In the genomic region with DNA sequence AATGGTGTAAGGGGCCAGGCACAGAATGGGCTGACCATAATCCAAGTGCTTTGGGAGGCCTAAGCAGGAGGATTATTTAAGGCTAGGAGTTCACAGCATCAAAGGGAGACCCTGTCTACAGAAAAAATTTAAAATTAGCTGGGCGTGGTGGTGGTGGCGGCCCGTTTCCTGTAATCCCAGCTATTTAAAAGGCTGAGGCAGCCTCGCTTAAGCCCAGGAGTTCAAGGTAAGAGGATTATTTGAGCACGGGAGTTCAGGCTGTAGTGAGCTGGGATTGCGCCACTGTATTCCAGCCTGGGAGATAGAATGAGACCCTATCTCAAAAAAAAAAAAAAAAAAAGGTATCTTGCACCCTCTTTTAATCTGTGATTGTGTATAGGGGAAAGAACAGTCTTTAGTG, we compare ENCODE assay signal across 14 cellular contexts. TPM values are rescaled to one million over a fixed set of nuclear protein-coding genes. Genes with fewer than 3 reads are reported as not detected.
DNase-seq lines count a peak whose midpoint lies in the region; ATAC-seq and TF ChIP-seq lines count a peak whose summit lies in the region.
"Had no signal": no experiment of that assay in that cellular context is flagged by ENCODE, and none has a peak within 500 bp of the region (broad histone marks: within the 10 kb centered on the region; RNA-seq: fewer than 3 reads in every experiment).

No MANE protein-coding gene starts in this region.

- H3K9me2 ChIP-seq in Loucy (replicated peaks; ENCODE audit: low read depth, low read length) (no peaks in the 10 kb centered on the region), neural cell (ENCODE audit: insufficient read depth, low read length) (no peaks in the 10 kb centered on the region)

- H3K9me3 ChIP-seq in CD8-positive, alpha-beta T cell (ENCODE audit: low read length), result no peaks in the 10 kb centered on the region
- H3K9me3 ChIP-seq in Loucy (ENCODE audit: insufficient read depth, low read depth, low read length) (no peaks in the 10 kb centered on the region), mammary epithelial cell (replicated peaks; ENCODE audit: insufficient read depth, low read length) (no peaks in the 10 kb centered on the region), neural cell (ENCODE audit: low read length) (no peaks in the 10 kb centered on the region), body of pancreas (no peaks in the 10 kb centered on the region)
- H3K9me3 ChIP-seq: colonic mucosa had no signal

- H3K79me2 ChIP-seq in Loucy (ENCODE audit: insufficient read depth, low read length), result peaks cover 55% of the 10 kb centered on the region
- H3K79me2 ChIP-seq in mammary epithelial cell (ENCODE audit: insufficient read depth, low read length), result peaks cover 62% of the 10 kb centered on the region
- H3K79me2 ChIP-seq in neural cell (replicated peaks; ENCODE audit: insufficient read depth, low read length), result peaks cover 24% of the 10 kb centered on the region

- H3K4me2 ChIP-seq in Loucy (ENCODE audit: low read depth, low read length, poor library complexity, severe bottlenecking), result peak overlapping the region; percentile 95
- peak overlapping the region; percentile 60 for H3K4me2 ChIP-seq in mammary epithelial cell (ENCODE audit: insufficient read depth, low read depth, low read length)
- no peak overlapping the region for H3K4me2 ChIP-seq in neural cell (ENCODE audit: low read length)

- dilution Hi-C loops in mammary epithelial cell (cut with HindIII; ENCODE audit: low sequenced_read_pairs), result no loop called here

- H4K20me1 ChIP-seq in Loucy (ENCODE audit: insufficient read depth, low read length, poor library complexity, severe bottlenecking) (peaks cover 27% of the 10 kb centered on the region), mammary epithelial cell (ENCODE audit: insufficient read depth, low read length) (no peaks in the 10 kb centered on the region), neural cell (ENCODE audit: insufficient read depth) (no peaks in the 10 kb centered on the region)

- in situ Hi-C loops in mammary epithelial cell (cut with MboI; ENCODE audit: low sequenced_read_pairs in 2 of 2), result no loop called here

- no peak for ATAC-seq in CD8-positive, alpha-beta T cell
- ATAC-seq in GM21515 (IDR thresholded peaks at IDR 0.05; ENCODE audit: unreplicated experiment), result no peak
- no peak for ATAC-seq in body of pancreas
- ATAC-seq: Panc1; stimulated activated memory B cell treated with anti-CD40 and anti-IgM and Interleukin-4, amounts not matched to agents 10 μg/mL and 1 μg/mL and 100 μg/mL, for 72 hours had no signal

- H2AFZ ChIP-seq in Loucy (ENCODE audit: low read length) (no peak overlapping the region), mammary epithelial cell (ENCODE audit: low read depth, low read length) (no peak overlapping the region), neural cell (ENCODE audit: low read depth, low read length) (no peak overlapping the region)

- no peak for TF ChIP-seq EP300 in neural cell (conservative IDR thresholded peaks at IDR 0.05; ENCODE audit: poor library complexity, severe bottlenecking)

- H3K9me3 Mint-ChIP-seq in CD8-positive, alpha-beta T cell, result no peaks in the 10 kb centered on the region
- H3K9me3 Mint-ChIP-seq: stimulated activated memory B cell treated with anti-CD40 and anti-IgM and Interleukin-4, amounts not matched to agents 10 μg/mL and 1 μg/mL and 100 μg/mL, for 72 hours had no signal

- TF ChIP-seq CTCF in CD8-positive, alpha-beta T cell (IDR thresholded peaks at IDR 0.05), result no peak
- TF ChIP-seq CTCF in Loucy (conservative IDR thresholded peaks at IDR 0.05; ENCODE audit: low read length) (no peak), mammary epithelial cell (conservative IDR thresholded peaks at IDR 0.05 in 1 of 2, IDR thresholded peaks at IDR 0.05 in 1 of 2; ENCODE audit: extremely low read depth in 1 of 2, insufficient read depth in 1 of 2, low read depth in 1 of 2, low read length in 2 of 2) (no peak), neural cell (IDR thresholded peaks at IDR 0.05; ENCODE audit: poor library complexity, severe bottlenecking) (no peak), body of pancreas (IDR thresholded peaks at IDR 0.05) (no peak)

- peaks cover 28% of the 10 kb centered on the region for H3K4me1 ChIP-seq in CD8-positive, alpha-beta T cell (ENCODE audit: insufficient read depth, low read length)
- H3K4me1 ChIP-seq in Loucy (ENCODE audit: insufficient read depth, low read length, poor library complexity, severe bottlenecking), result peaks cover 25% of the 10 kb centered on the region
- peaks cover 19% of the 10 kb centered on the region for H3K4me1 ChIP-seq in mammary epithelial cell (ENCODE audit: insufficient read depth, low read length)
- peaks cover 31% of the 10 kb centered on the region for H3K4me1 ChIP-seq in body of pancreas

- H3K4me3 Mint-ChIP-seq in CD8-positive, alpha-beta T cell, result peak overlapping the region; percentile 89

- H3K36me3 ChIP-seq in CD8-positive, alpha-beta T cell (ENCODE audit: insufficient read depth, low read length), result peaks cover 4% of the 10 kb centered on the region
- peaks cover 10% of the 10 kb centered on the region; the same call in 1 of the 2 replicates for H3K36me3 ChIP-seq in Loucy (ENCODE audit: insufficient read depth, low read length)
- peaks cover 2% of the 10 kb centered on the region for H3K36me3 ChIP-seq in mammary epithelial cell (ENCODE audit: insufficient read depth, low read length)
- no peaks in the 10 kb centered on the region for H3K36me3 ChIP-seq in neural cell (ENCODE audit: insufficient read depth, low read length)
- H3K36me3 ChIP-seq in body of pancreas (replicated peaks in 1 of 2; ENCODE audit: insufficient read depth in 1 of 2, low read depth in 2 of 2), result peaks cover 0 to 4% of the 10 kb centered on the region in 2 donors
- H3K36me3 ChIP-seq: colonic mucosa had no signal

- H3K9ac ChIP-seq in Loucy (ENCODE audit: low read depth, low read length, poor library complexity, severe bottlenecking), result peak overlapping the region; percentile 99
- H3K9ac ChIP-seq in mammary epithelial cell (ENCODE audit: insufficient read depth, low read length), result no peak overlapping the region
- no peak overlapping the region for H3K9ac ChIP-seq in neural cell (ENCODE audit: low read length)

- H3K4me1 Mint-ChIP-seq in CD8-positive, alpha-beta T cell (ENCODE audit: low read depth), result peaks cover 47% of the 10 kb centered on the region

- no peak for DNase-seq in CD8-positive, alpha-beta T cell
- no peak for DNase-seq in mammary epithelial cell
- DNase-seq in germinal center (ENCODE audit: low spot score), result no peak
- DNase-seq in DMS53 treated with DMSO at 0.1 percent for 48 hours (lab: John Stamatoyannopoulos, UW; ENCODE audit: unreplicated experiment), result no peak
- DNase-seq in body of pancreas, result no peak
- DNase-seq: activated CD8-positive, alpha-beta memory T cell treated with anti-CD3 and anti-CD28 coated beads for 24 hours; colonic mucosa; GF-D8; kidney glomerular epithelial cell had no signal

- H3K27me3 Mint-ChIP-seq in CD8-positive, alpha-beta T cell (ENCODE audit: low read depth), result no peaks in the 10 kb centered on the region
- H3K27me3 Mint-ChIP-seq: stimulated activated memory B cell treated with anti-CD40 and anti-IgM and Interleukin-4, amounts not matched to agents 10 μg/mL and 1 μg/mL and 100 μg/mL, for 72 hours had no signal

- H3K36me3 Mint-ChIP-seq in CD8-positive, alpha-beta T cell, result peaks cover 48% of the 10 kb centered on the region

- H3K27ac ChIP-seq in CD8-positive, alpha-beta T cell (ENCODE audit: low read depth, low read length), result peak overlapping the region; percentile 95
- H3K27ac ChIP-seq in mammary epithelial cell (ENCODE audit: insufficient read depth, low read depth, low read length) (no peak overlapping the region), neural cell (ENCODE audit: low read length) (no peak overlapping the region), body of pancreas (no peak overlapping the region)
- H3K27ac ChIP-seq: colonic mucosa had no signal

- intact Hi-C loops in CD8-positive, alpha-beta T cell (cut with DNase I, micrococcal nuclease), result loop anchor here (5.0 to 10.0 kb wide), 4 partner anchors 243 to 1160 kb away; partner anchors contain the start of genes KIF9 (in 2 of the 2), KLHL18 (in 2 of the 2), CDC25A (in 1 of the 2) and NCKIPSD (in 1 of the 2)
- intact Hi-C loops in mammary epithelial cell (cut with micrococcal nuclease), result no loop called here
- intact Hi-C loops in body of pancreas (cut with DNase I), result no loop called here

- H3F3A ChIP-seq in Loucy (ENCODE audit: low read depth) (no peaks in the 10 kb centered on the region), neural cell (ENCODE audit: insufficient read depth, low read length, poor library complexity, severe bottlenecking) (no peaks in the 10 kb centered on the region)

- TF ChIP-seq RAD21 in neural cell (conservative IDR thresholded peaks at IDR 0.05), result no peak

- 81% methylated on average over 5 of the region's 6 CpGs for WGBS in mammary epithelial cell (ENCODE audit: low coverage, missing lambda C conversion rate)
- 82% methylated on average over 6 of the region's 6 CpGs for WGBS in body of pancreas, 2 donors

- H3K4me3 ChIP-seq in CD8-positive, alpha-beta T cell (ENCODE audit: low read depth, low read length), result peak overlapping the region; percentile 22
- H3K4me3 ChIP-seq in Loucy (ENCODE audit: low read length, poor library complexity, severe bottlenecking), result peak overlapping the region; percentile 81
- peak overlapping the region in 1 of 3 experiments; percentile 97 for H3K4me3 ChIP-seq in mammary epithelial cell (replicated peaks in 1 of 3; ENCODE audit: insufficient read depth in 1 of 3, low read depth in 2 of 3, low read length in 3 of 3)
- peak overlapping the region; percentile 90 for H3K4me3 ChIP-seq in neural cell (ENCODE audit: low read length)
- no peak overlapping the region for H3K4me3 ChIP-seq in body of pancreas

- no peaks in the 10 kb centered on the region for H3K27me3 ChIP-seq in CD8-positive, alpha-beta T cell (ENCODE audit: insufficient read depth, low read length)
- H3K27me3 ChIP-seq in Loucy (ENCODE audit: insufficient read depth, low read length, poor library complexity, severe bottlenecking), result no peaks in the 10 kb centered on the region
- no peaks in the 10 kb centered on the region for H3K27me3 ChIP-seq in mammary epithelial cell (ENCODE audit: insufficient read depth, low read length)
- H3K27me3 ChIP-seq in neural cell (ENCODE audit: insufficient read depth, low read depth, low read length), result no peaks in the 10 kb centered on the region
- no peaks in the 10 kb centered on the region for H3K27me3 ChIP-seq in body of pancreas
- H3K27me3 ChIP-seq: colonic mucosa had no signal

- POLR2A ChIA-PET in CD8-positive, alpha-beta T cell (lab: Charles Lee), result no interaction called here

- no TSS peak for BruUV-seq in mammary epithelial cell (replicated peaks; lab: Mats Ljungman, UMichigan)

- TF ChIP-seq POLR2A in body of pancreas (IDR thresholded peaks at IDR 0.05), result no peak

- peak overlapping the region; percentile 97 for H3K27ac Mint-ChIP-seq in CD8-positive, alpha-beta T cell

- CTCF ChIA-PET in CD8-positive, alpha-beta T cell (lab: Charles Lee), result interaction anchor here (0.6 to 1.7 kb wide), 6 partner anchors 10 to 647 kb away, joined by 3 to 5 read pairs (median 3); partner anchors contain the start of gene ZNF589
- CTCF ChIA-PET in mammary epithelial cell (lab: Charles Lee; ENCODE audit: low non-redundant PET), result no interaction called here

RNA-seq across cellular contexts. Expression of gene TMA7, which starts 1.9 kb away (rescaled TPM):
- total RNA-seq in CD8-positive, alpha-beta T cell, result 100 to 1,000 TPM; 279 to 297 TPM
- total RNA-seq in mammary epithelial cell (100 to 1,000 TPM in 1 of 2 donors, 10 to 100 TPM in 1; 80.5 to 270 TPM), body of pancreas (100 to 1,000 TPM; 113 to 156 TPM)
- polyA plus RNA-seq in mammary epithelial cell (224 TPM), neural cell (1,717 and 1,747 TPM in 2 replicates)
- polyA minus RNA-seq in mammary epithelial cell (32.7 TPM), neural cell (238 TPM in 2 replicates)

RNA-seq across cellular contexts. Expression of gene CCDC51, which starts 2.0 kb away (rescaled TPM):
- 1 to 10 TPM; 2.9 to 4.7 TPM for total RNA-seq in CD8-positive, alpha-beta T cell
- total RNA-seq in mammary epithelial cell (10 to 100 TPM; 25.6 to 27.3 TPM), body of pancreas (1 to 10 TPM in 1 of 2 donors, under 1 TPM in 1; 0.33 to 2.6 TPM)
- polyA plus RNA-seq in mammary epithelial cell (46.3 TPM), neural cell (27.2 and 29.0 TPM in 2 replicates)
- polyA minus RNA-seq in mammary epithelial cell (13.6 TPM), neural cell (20.8 and 21.9 TPM in 2 replicates)

RNA-seq across cellular contexts. Expression of gene ATRIP, which starts 4.6 kb away (rescaled TPM):
- 1 to 10 TPM; 7.4 to 8.7 TPM for total RNA-seq in CD8-positive, alpha-beta T cell
- total RNA-seq in mammary epithelial cell, result 10 to 100 TPM in 1 of 2 donors, 1 to 10 TPM in 1; 7.2 to 13.2 TPM
- polyA plus RNA-seq in mammary epithelial cell, result 11.7 TPM
- polyA minus RNA-seq in mammary epithelial cell, result 10.1 TPM
- polyA plus RNA-seq in neural cell, result 10.3 and 11.1 TPM in 2 replicates
- polyA minus RNA-seq in neural cell, result 10.2 and 13.1 TPM in 2 replicates
- total RNA-seq in body of pancreas, result 1 to 10 TPM; 2.6 to 4.3 TPM

RNA-seq across cellular contexts. Expression of gene PLXNB1, which starts 12.1 kb away (rescaled TPM):
- 1 to 10 TPM; 1.4 to 2.7 TPM for total RNA-seq in CD8-positive, alpha-beta T cell
- 100 to 1,000 TPM; 163 to 195 TPM for total RNA-seq in mammary epithelial cell
- polyA plus RNA-seq in mammary epithelial cell, result 100 TPM
- 205 TPM for polyA minus RNA-seq in mammary epithelial cell
- 134 and 148 TPM in 2 replicates for polyA plus RNA-seq in neural cell
- polyA minus RNA-seq in neural cell, result 88.2 and 112 TPM in 2 replicates
- total RNA-seq in body of pancreas, result 100 to 1,000 TPM; 118 to 311 TPM

Comparison
In these comparisons a context has a peak if more than half of its experiments do, and no peak if none do; other contexts are left out.
1. H3K4me3 ChIP-seq: peak in CD8-positive, alpha-beta T cell (single experiment), Loucy (single experiment) and neural cell (single experiment); none in body of pancreas (0 of 2).
2. RNA of gene CCDC51, which starts 2.0 kb away (total RNA-seq): 25.6 to 27.3 TPM in mammary epithelial cell; 2.9 to 4.7 TPM in CD8-positive, alpha-beta T cell and 0.33 to 2.6 TPM in body of pancreas; every median in the first group is over 4 times any median in the second.
3. intact Hi-C loops: an anchor here in CD8-positive, alpha-beta T cell (5.0 to 10.0 kb wide); none called in mammary epithelial cell and body of pancreas.